Comparison of ENCODE assay signal across 8 cellular contexts in genomic region chr6:41936073-41936837, GRCh38. TPM values are rescaled to one million over a fixed set of nuclear protein-coding genes. Genes with fewer than 3 reads are reported as not detected.
DNase-seq lines count a peak whose midpoint lies in the region; ATAC-seq and TF ChIP-seq lines count a peak whose summit lies in the region.

No MANE protein-coding gene starts in this region.

- H3K9me3 Mint-ChIP-seq in natural killer cell, result no peaks in the 10 kb centered on the region

- peaks cover 38 to 72% (median 59%) of the 10 kb centered on the region in 4 donors for H3K36me3 ChIP-seq in esophagus muscularis mucosa
- peaks cover 43 to 64% (median 58%) of the 10 kb centered on the region in 4 donors for H3K36me3 ChIP-seq in stomach

- TF ChIP-seq EP300 in esophagus muscularis mucosa (IDR thresholded peaks at IDR 0.05) (no peak), stomach (IDR thresholded peaks at IDR 0.05) (no peak)

- H3K4me1 Mint-ChIP-seq in natural killer cell, result peaks cover 80 to 89% of the 10 kb centered on the region in 2 donors

- intact Hi-C loops in esophagus muscularis mucosa (cut with DNase I), result loop anchor here (2.0 to 10.0 kb wide), 2 partner anchors 91 to 109 kb away; no protein-coding TSS in a partner anchor
- intact Hi-C loops in natural killer cell (cut with micrococcal nuclease), result loop anchor here (1.0 to 5.0 kb wide), 8 partner anchors 15 to 204 kb away; partner anchors contain the start of genes BYSL, MED20, PRICKLE4 and USP49
- intact Hi-C loops in stomach (cut with DNase I; ENCODE audit: low total_unique reads), result loop anchor here (10.0 kb wide), 1 partner anchor 109 kb away; no protein-coding TSS in a partner anchor

- peak overlapping the region; percentile 88 to 95 for H3K27ac Mint-ChIP-seq in natural killer cell

- no peaks in the 10 kb centered on the region for H3K27me3 Mint-ChIP-seq in natural killer cell (ENCODE audit: low read depth in 2 of 2)

- H3K4me1 ChIP-seq in esophagus muscularis mucosa (peaks cover 50 to 55% (median 53%) of the 10 kb centered on the region in 4 donors), stomach (peaks cover 23 to 63% (median 54%) of the 10 kb centered on the region in 4 donors)

- TF ChIP-seq POLR2A in esophagus muscularis mucosa (IDR thresholded peaks at IDR 0.05; ENCODE audit: low read depth) (no peak), stomach (IDR thresholded peaks at IDR 0.05) (no peak)

- H3K9me3 ChIP-seq in esophagus muscularis mucosa (no peaks in the 10 kb centered on the region), stomach (no peaks in the 10 kb centered on the region)

- TF ChIP-seq CTCF in AG09319 (IDR thresholded peaks at IDR 0.05; ENCODE audit: low read depth, low read length) (peak; percentile 94), esophagus muscularis mucosa (IDR thresholded peaks at IDR 0.05) (peak; percentile 71 to 90 (median 73)), natural killer cell (IDR thresholded peaks at IDR 0.05) (peak; percentile 65), stomach (IDR thresholded peaks at IDR 0.05) (peak in 5 of 7 experiments; percentile 60 to 85 (median 72))

- 38% methylated on average over 8 of the region's 10 CpGs for WGBS in esophagus muscularis mucosa
- 30 to 54% (median 47%) methylated on average over 10 of the region's 10 CpGs for WGBS in stomach, 5 donors

- peak overlapping the region; percentile 97 for H3K4me3 Mint-ChIP-seq in natural killer cell

- DNase-seq in AG09319 (ENCODE audit: extremely low read depth, low read depth) (peak; percentile 84), HT-29 (ENCODE audit: low spot score) (peak; percentile 94), OCI-M2 (lab: John Stamatoyannopoulos, UW; ENCODE audit: unreplicated experiment) (peak; percentile 91), esophagus muscularis mucosa (ENCODE audit: extremely low spot score) (no peak), natural killer cell (peak; percentile 68), stomach (peak; percentile 62)
- peak; percentile 67 for DNase-seq in activated T-cell treated with anti-CD3 and anti-CD28 coated beads, Interleukin-2, amount 50 U/mL, for 1 hour

- H3K27ac ChIP-seq in esophagus muscularis mucosa (replicated peaks in 1 of 4) (peak overlapping the region in 3 of 4 donors; percentile 9 to 96 (median 21)), stomach (peak overlapping the region in 4 of 5 donors; percentile 89 to 91 (median 90))

- ATAC-seq in GM18909 (IDR thresholded peaks at IDR 0.05; ENCODE audit: poor library complexity, unreplicated experiment), result peak; percentile 66
- ATAC-seq in natural killer cell, result peak; percentile 82 to 93 (median 89)

- no peak overlapping the region for H3K4me3 ChIP-seq in esophagus muscularis mucosa
- no peak overlapping the region for H3K4me3 ChIP-seq in stomach

- H3K36me3 Mint-ChIP-seq in natural killer cell, result peaks cover 7% of the 10 kb centered on the region

- H3K27me3 ChIP-seq in esophagus muscularis mucosa (no peaks in the 10 kb centered on the region), stomach (no peaks in the 10 kb centered on the region)

RNA-seq across cellular contexts. Expression of gene CCND3, which starts 5.4 kb away (rescaled TPM):
- 70.5 and 79.7 TPM in 2 replicates for total RNA-seq in HT-29 (2014; rRNA removed; shearing (Covaris generic))
- total RNA-seq in esophagus muscularis mucosa (100 to 1,000 TPM; 110 to 167 (median 133) TPM), natural killer cell (100 to 1,000 TPM; 409 to 438 (median 438) TPM), stomach (100 to 1,000 TPM in 2 of 5 donors, 10 to 100 TPM in 3; 40.6 to 193 (median 84.2) TPM)
- polyA plus RNA-seq in stomach, result 10 to 100 TPM; 75.3 to 77.2 (median 75.9) TPM

RNA-seq across cellular contexts. Expression of gene BYSL, which starts 15.0 kb away (rescaled TPM):
- 40.7 and 53.9 TPM in 2 replicates for total RNA-seq in HT-29 (2014; rRNA removed; shearing (Covaris generic))
- total RNA-seq in esophagus muscularis mucosa (10 to 100 TPM in 2 of 4 donors, 1 to 10 TPM in 2; 5.8 to 11.6 (median 9.2) TPM), natural killer cell (10 to 100 TPM in 1 of 3 donors, 1 to 10 TPM in 2; 5.4 to 11.6 (median 5.7) TPM), stomach (10 to 100 TPM in 2 of 5 donors, 1 to 10 TPM in 2, not detected in 1; 1.8 to 65.2 (median 10.1) TPM)
- 10 to 100 TPM in 2 of 3 donors, 1 to 10 TPM in 1; 8.6 to 11.9 (median 10.6) TPM for polyA plus RNA-seq in stomach

RNA-seq across cellular contexts. Expression of gene MED20, which starts 15.3 kb away (rescaled TPM):
- 18.3 and 25.4 TPM in 2 replicates for total RNA-seq in HT-29 (2014; rRNA removed; shearing (Covaris generic))
- 10 to 100 TPM in 3 of 4 donors, 1 to 10 TPM in 1; 9.6 to 14.9 (median 14.2) TPM for total RNA-seq in esophagus muscularis mucosa
- total RNA-seq in natural killer cell, result 10 to 100 TPM in 2 of 3 donors, 1 to 10 TPM in 1; 6.4 to 15.2 (median 15.0) TPM
- total RNA-seq in stomach, result 10 to 100 TPM in 4 of 5 donors, 1 to 10 TPM in 1; 1.2 to 34.4 (median 18.8) TPM
- 1 to 10 TPM; 6.1 to 9.8 (median 7.2) TPM for polyA plus RNA-seq in stomach

RNA-seq across cellular contexts. Expression of gene USP49, which starts 41.1 kb away (rescaled TPM):
- 2.0 and 2.9 TPM in 2 replicates for total RNA-seq in HT-29 (2014; rRNA removed; shearing (Covaris generic))
- total RNA-seq in esophagus muscularis mucosa (1 to 10 TPM; 1.3 to 2.5 (median 2.3) TPM), natural killer cell (10 to 100 TPM in 2 of 3 donors, 1 to 10 TPM in 1; 6.4 to 15.1 (median 11.5) TPM), stomach (10 to 100 TPM in 2 of 5 donors, 1 to 10 TPM in 3; 4.0 to 26.3 (median 5.7) TPM)
- polyA plus RNA-seq in stomach, result 1 to 10 TPM in 1 of 3 donors, under 1 TPM in 2; 0.50 to 1.2 (median 0.58) TPM
